12 cellular contexts compared by ENCODE assay signal in the genomic region with DNA sequence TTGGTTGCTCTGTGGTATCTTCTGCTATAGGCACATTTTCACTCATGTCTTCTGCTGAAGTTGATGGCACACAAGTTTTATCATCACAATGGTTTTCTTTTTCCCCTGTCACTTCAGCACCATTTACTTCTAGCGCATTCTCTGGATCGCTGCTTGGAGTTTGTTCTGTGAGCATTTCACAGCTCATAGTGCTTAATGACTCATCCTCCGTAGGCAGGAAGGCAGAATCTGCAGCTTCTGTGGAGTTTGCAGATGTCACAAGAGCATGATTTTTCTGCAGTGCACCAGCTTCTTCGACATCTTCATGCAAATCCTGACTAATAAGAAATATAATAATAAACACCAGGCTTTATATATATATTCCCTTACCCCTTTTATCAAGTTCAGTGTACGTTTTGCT.
A peak's percentile ranks its signal among the peaks of the same experiment; 100 is the strongest.
DNase-seq lines count a peak whose midpoint lies in the region; ATAC-seq and TF ChIP-seq lines count a peak whose summit lies in the region.
"Had no signal": no experiment of that assay in that cellular context is flagged by ENCODE, and none has a peak within 500 bp of the region (broad histone marks: within the 10 kb centered on the region; RNA-seq: fewer than 3 reads in every experiment).

No MANE protein-coding gene starts in this region.

- intact Hi-C loops in posterior vena cava (cut with DNase I) = no loop called here

- CTCF ChIA-PET in BJ (lab: Yijun Ruan, JAX) = no interaction called here

- POLR2A ChIA-PET in BJ (lab: Charles Lee) = no interaction called here

- no peak overlapping the region for H3K27ac ChIP-seq in epithelial cell of prostate

- ATAC-seq in HG03520 (IDR thresholded peaks at IDR 0.05; ENCODE audit: unreplicated experiment) = no peak
- ATAC-seq: activated naive CD4-positive, alpha-beta T cell treated with anti-CD3 and anti-CD28 coated beads, Interleukin-2, amount 50 U/mL, for 72 hours had no signal

- no peak overlapping the region; the same call in 1 of the 2 replicates for H3K4me3 ChIP-seq in BJ (ENCODE audit: low read depth, low read length)
- H3K4me3 ChIP-seq in NB4 (ENCODE audit: low read depth, low read length) = no peak overlapping the region

- TF ChIP-seq CTCF in BJ (IDR thresholded peaks at IDR 0.05; ENCODE audit: insufficient read depth, low read depth, low read length) (no peak), NB4 (IDR thresholded peaks at IDR 0.05; ENCODE audit: low read depth, low read length) (no peak)

- H3K36me3 ChIP-seq in BJ (ENCODE audit: control insufficient read depth, insufficient read depth, low read length) = no peaks in the 10 kb centered on the region

- H3K27me3 ChIP-seq in BJ (ENCODE audit: control insufficient read depth, insufficient read depth, low read length) = no peaks in the 10 kb centered on the region

- TF ChIP-seq POLR2A in NB4 (IDR thresholded peaks at IDR 0.05; ENCODE audit: extremely low read depth, insufficient read length) = no peak

- DNase-seq in BJ (ENCODE audit: low read depth) (peak; percentile 18), NB4 (ENCODE audit: low read depth) (peak; percentile 1), epithelial cell of prostate (ENCODE audit: low read depth, low spot score) (peak; percentile 0), middle frontal gyrus (ENCODE audit: extremely low spot score, low spot score) (peak; percentile 24), posterior vena cava (ENCODE audit: low spot score) (no peak), globus pallidus (ENCODE audit: low spot score) (no peak)
- DNase-seq in activated naive CD4-positive, alpha-beta T cell treated with Interleukin-2 at 50 U/mL for 16 hours = no peak
- DNase-seq: activated CD4-positive, alpha-beta T cell treated with anti-CD3 and anti-CD28 coated beads, Interleukin-2, amount 50 U/mL, for 1 hour; Caco-2; erythroblast had no signal

Comparison
In these comparisons a context has a peak if more than half of its experiments do, and no peak if none do; other contexts are left out.
1. DNase-seq: peak in BJ (single experiment), NB4 (single experiment), epithelial cell of prostate (single experiment) and middle frontal gyrus (single experiment); none in activated naive CD4-positive, alpha-beta T cell treated with Interleukin-2 at 50 U/mL for 16 hours (single experiment), posterior vena cava (single experiment) and globus pallidus (single experiment).